Comparison of ENCODE assay signal across 1 cellular context in the genomic region with DNA sequence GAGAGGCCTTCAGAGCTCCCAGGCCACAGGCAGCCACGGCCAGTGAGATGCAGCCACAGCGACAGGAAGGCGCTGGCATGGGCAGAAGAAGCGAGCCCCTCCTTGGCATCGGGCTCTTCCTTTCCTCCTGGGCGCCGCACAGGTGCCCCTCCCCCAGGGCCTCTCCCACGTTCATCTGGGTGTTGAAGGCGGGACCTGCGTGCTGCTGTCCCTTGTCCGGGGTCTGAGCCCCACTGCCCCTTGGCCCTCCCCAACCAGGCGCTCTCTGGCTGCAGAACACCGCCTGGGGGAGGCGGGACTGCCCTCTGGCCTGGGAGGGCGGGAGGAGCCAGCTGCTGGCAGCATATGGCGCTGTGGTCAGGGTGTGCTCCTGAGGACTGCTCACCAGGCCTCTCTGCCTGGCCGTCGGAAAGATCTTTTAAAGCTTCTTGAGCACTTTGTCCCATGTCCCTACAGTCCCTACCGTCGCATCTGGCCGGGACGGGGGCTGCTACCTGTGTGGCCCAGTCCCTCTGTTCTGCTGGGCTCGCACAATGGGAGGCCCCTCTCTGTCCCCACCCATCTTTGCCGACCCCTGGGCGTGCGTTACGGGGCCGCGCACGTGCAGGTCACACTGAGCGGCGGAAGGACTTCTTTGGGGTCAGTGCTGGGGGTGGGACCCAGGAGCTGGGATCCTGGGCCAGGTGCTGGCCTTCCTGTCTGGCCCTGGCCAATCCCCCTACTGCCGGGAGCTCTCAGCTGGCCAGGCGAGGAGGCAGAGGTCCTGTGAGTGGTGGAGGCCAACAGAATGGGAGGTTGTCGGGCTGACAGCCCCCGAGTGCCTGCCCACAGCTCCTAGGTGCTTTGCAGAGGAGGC.
TF ChIP-seq lines count a peak whose summit lies in the region.

No MANE protein-coding gene starts in this region.

TF ChIP-seq in HCT116, 20 proteins besides CTCF, POLR2A, EP300 and RAD21:
- TF ChIP-seq SIN3A (IDR thresholded peaks at IDR 0.05; ENCODE audit: low read depth) (no peak), EZH2 (IDR thresholded peaks at IDR 0.05) (no peak), ELF1 (IDR thresholded peaks at IDR 0.05; ENCODE audit: borderline replicate concordance, low read depth) (no peak), EGR1 (IDR thresholded peaks at IDR 0.05; ENCODE audit: low read depth) (no peak), EZH2phosphoT487 (IDR thresholded peaks at IDR 0.05; ENCODE audit: borderline replicate concordance) (no peak), SP1 (IDR thresholded peaks at IDR 0.05; ENCODE audit: low read depth) (no peak), SRF (IDR thresholded peaks at IDR 0.05; ENCODE audit: low read depth) (no peak), FOSL1 (IDR thresholded peaks at IDR 0.05; ENCODE audit: low read depth) (no peak), CBX3 (IDR thresholded peaks at IDR 0.05; ENCODE audit: low read depth) (no peak), TCF7L2 (IDR thresholded peaks at IDR 0.05; ENCODE audit: borderline replicate concordance, extremely low read depth, insufficient read depth, insufficient read length) (no peak)
- TF ChIP-seq, protein P1, sequence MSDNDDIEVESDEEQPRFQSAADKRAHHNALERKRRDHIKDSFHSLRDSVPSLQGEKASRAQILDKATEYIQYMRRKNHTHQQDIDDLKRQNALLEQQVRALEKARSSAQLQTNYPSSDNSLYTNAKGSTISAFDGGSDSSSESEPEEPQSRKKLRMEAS (IDR thresholded peaks at IDR 0.05), result no peak
- TF ChIP-seq, protein P2, sequence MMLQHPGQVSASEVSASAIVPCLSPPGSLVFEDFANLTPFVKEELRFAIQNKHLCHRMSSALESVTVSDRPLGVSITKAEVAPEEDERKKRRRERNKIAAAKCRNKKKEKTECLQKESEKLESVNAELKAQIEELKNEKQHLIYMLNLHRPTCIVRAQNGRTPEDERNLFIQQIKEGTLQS (IDR thresholded peaks at IDR 0.05), result no peak
- TF ChIP-seq, protein P3, sequence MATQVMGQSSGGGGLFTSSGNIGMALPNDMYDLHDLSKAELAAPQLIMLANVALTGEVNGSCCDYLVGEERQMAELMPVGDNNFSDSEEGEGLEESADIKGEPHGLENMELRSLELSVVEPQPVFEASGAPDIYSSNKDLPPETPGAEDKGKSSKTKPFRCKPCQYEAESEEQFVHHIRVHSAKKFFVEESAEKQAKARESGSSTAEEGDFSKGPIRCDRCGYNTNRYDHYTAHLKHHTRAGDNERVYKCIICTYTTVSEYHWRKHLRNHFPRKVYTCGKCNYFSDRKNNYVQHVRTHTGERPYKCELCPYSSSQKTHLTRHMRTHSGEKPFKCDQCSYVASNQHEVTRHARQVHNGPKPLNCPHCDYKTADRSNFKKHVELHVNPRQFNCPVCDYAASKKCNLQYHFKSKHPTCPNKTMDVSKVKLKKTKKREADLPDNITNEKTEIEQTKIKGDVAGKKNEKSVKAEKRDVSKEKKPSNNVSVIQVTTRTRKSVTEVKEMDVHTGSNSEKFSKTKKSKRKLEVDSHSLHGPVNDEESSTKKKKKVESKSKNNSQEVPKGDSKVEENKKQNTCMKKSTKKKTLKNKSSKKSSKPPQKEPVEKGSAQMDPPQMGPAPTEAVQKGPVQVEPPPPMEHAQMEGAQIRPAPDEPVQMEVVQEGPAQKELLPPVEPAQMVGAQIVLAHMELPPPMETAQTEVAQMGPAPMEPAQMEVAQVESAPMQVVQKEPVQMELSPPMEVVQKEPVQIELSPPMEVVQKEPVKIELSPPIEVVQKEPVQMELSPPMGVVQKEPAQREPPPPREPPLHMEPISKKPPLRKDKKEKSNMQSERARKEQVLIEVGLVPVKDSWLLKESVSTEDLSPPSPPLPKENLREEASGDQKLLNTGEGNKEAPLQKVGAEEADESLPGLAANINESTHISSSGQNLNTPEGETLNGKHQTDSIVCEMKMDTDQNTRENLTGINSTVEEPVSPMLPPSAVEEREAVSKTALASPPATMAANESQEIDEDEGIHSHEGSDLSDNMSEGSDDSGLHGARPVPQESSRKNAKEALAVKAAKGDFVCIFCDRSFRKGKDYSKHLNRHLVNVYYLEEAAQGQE (IDR thresholded peaks at IDR 0.05; ENCODE audit: low read depth), result no peak
